Comparison of ENCODE assay signal across 9 cellular contexts in the genomic region with DNA sequence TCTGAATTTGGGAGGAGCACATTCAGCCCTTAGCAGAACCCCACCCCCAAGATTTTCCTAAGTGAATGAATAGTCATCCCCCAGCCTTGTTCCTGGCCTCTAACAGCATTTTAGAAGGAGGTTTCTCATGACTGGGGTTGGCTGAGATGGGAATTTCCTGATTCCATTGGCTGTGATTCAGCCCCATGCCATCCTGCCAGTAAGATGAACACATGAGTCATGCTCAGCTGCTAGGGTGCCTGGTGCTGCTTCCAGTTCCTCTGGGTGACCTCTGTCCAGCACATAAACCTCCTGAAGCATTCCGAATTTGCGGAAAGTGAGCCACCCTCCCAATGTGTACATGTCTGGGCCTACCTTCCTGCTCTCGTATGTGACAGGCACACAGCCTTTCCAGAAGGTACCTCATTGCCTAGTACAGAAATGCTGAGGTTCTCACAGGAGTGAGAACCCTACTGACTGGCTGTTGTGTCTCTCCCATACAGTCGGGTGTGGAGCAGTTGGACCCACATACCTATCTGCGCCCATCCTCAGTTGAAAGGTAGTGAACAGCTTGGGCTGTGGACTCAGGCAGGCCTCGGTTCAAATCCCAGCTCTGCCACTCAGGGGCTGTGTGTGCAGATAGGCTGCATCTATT.
DNase-seq lines count a peak whose midpoint lies in the region; ATAC-seq, FAIRE-seq and TF ChIP-seq lines count a peak whose summit lies in the region.
"Had no signal": no experiment of that assay in that cellular context is flagged by ENCODE, and none has a peak within 500 bp of the region (broad histone marks: within the 10 kb centered on the region; RNA-seq: fewer than 3 reads in every experiment).

No MANE protein-coding gene starts in this region.

- peak; percentile 74 for FAIRE-seq in RCC 7860 (lab: Jason Lieb, UNC)

- ATAC-seq in HG03521 (IDR thresholded peaks at IDR 0.05; ENCODE audit: unreplicated experiment) = no peak
- no peak for ATAC-seq in HG03354 (IDR thresholded peaks at IDR 0.05; ENCODE audit: poor library complexity, severe bottlenecking, unreplicated experiment)
- ATAC-seq in naive thymus-derived CD8-positive, alpha-beta T cell = no peak

- no peak for TF ChIP-seq CTCF in epithelial cell of proximal tubule (conservative IDR thresholded peaks at IDR 0.05; ENCODE audit: low read depth, low read length)

- H3K36me3 Mint-ChIP-seq in naive thymus-derived CD8-positive, alpha-beta T cell = peaks cover 0 to 19% (median 0%) of the 10 kb centered on the region in 3 donors

- POLR2A ChIA-PET in naive thymus-derived CD8-positive, alpha-beta T cell (lab: Charles Lee) = interaction anchor here (0.8 to 1.0 kb wide), 2 partner anchors 99 to 104 kb away, joined by 3 to 6 read pairs; no protein-coding TSS in a partner anchor

- peak overlapping the region in 3 of 10 donors; percentile 40 to 60 (median 48) for H3K27ac Mint-ChIP-seq in naive thymus-derived CD8-positive, alpha-beta T cell

- peak; percentile 88 for DNase-seq in Caki2 (ENCODE audit: low read depth)
- DNase-seq in RCC 7860 (ENCODE audit: low spot score) = peak; percentile 76
- peak; percentile 93 for DNase-seq in epithelial cell of proximal tubule (ENCODE audit: low read depth)
- DNase-seq in myocyte (ENCODE audit: low read depth) = peak; percentile 79
- no peak for DNase-seq in DMS79 treated with DMSO at 0.1 percent for 48 hours (lab: John Stamatoyannopoulos, UW)
- DNase-seq in naive thymus-derived CD8-positive, alpha-beta T cell = no peak

- H3K4me3 Mint-ChIP-seq in naive thymus-derived CD8-positive, alpha-beta T cell = no peak overlapping the region
- H3K4me3 Mint-ChIP-seq: neural crest cell had no signal

- no peaks in the 10 kb centered on the region for H3K9me3 Mint-ChIP-seq in naive thymus-derived CD8-positive, alpha-beta T cell

- no peak overlapping the region for H3K4me3 ChIP-seq in epithelial cell of proximal tubule (ENCODE audit: low read depth, low read length)

- H3K27me3 Mint-ChIP-seq in naive thymus-derived CD8-positive, alpha-beta T cell = no peaks in the 10 kb centered on the region

- H3K4me1 Mint-ChIP-seq in naive thymus-derived CD8-positive, alpha-beta T cell = peaks cover 30 to 76% (median 63%) of the 10 kb centered on the region in 4 donors

- in situ Hi-C loops in Caki2 (cut with HindIII; ENCODE audit: low pct_unique_long_range_greater_than_20kb, low sequenced_read_pairs) = no loop called here

Comparison
In these comparisons a context has a peak if more than half of its experiments do, and no peak if none do; other contexts are left out.
1. DNase-seq: peak in Caki2 (single experiment), RCC 7860 (single experiment), epithelial cell of proximal tubule (single experiment) and myocyte (single experiment); none in DMS79 treated with DMSO at 0.1 percent for 48 hours (single experiment) and naive thymus-derived CD8-positive, alpha-beta T cell (0 of 10).